Comparison of ENCODE assay signal across 30 cellular contexts in the genomic region with DNA sequence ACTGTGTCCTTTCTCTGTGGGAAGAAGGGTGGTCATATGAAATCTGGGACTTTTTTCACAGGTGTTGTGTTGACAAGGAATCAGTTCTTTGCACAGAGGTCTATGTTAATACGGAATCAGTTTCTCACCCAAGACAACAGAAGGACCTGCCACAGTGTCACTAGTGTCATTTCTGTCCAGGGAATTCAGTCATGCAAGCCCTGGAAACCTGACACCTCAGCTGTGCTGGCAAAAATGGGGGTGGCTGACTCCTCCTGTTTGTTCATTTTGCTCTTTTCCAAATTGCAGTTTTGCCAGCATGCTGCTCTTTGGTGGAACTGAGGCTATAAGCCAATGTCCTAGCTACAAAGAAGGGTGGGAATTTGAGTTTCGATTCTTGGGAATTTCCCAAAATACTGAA. TPM values are rescaled to one million over a fixed set of nuclear protein-coding genes. Genes with fewer than 3 reads are reported as not detected.
"Had no signal": no experiment of that assay in that cellular context is flagged by ENCODE, and none has a peak within 500 bp of the region (broad histone marks: within the 10 kb centered on the region; RNA-seq: fewer than 3 reads in every experiment).

No MANE protein-coding gene starts in this region.

- H3K9ac ChIP-seq: neural progenitor cell had no signal

- H2AFZ ChIP-seq: neural progenitor cell had no signal

- H3K4me2 ChIP-seq: neural progenitor cell had no signal

- H3K4me3 ChIP-seq: gastroesophageal sphincter, neural progenitor cell, right lobe of liver, skin epidermis, testis, transverse colon had no signal

- H3K36me3 Mint-ChIP-seq: activated CD4-positive, alpha-beta memory T cell treated with anti-CD3 and anti-CD28 coated beads for 36 hours; memory B cell; natural killer cell; neural progenitor cell had no signal

- ATAC-seq: activated T-helper 17 cell treated with anti-CD3 and anti-CD28 coated beads, Interleukin-2, amount 50 U/mL, for 72 hours; effector memory CD8-positive, alpha-beta T cell; gastroesophageal sphincter; left cardiac atrium; natural killer cell; right lobe of liver; stimulated activated naive CD8-positive, alpha-beta T cell treated with anti-CD3 and anti-CD28 coated beads, Interleukin-15, Interleukin-2, amounts not matched to agents 100 U/mL and 50 U/mL, for 24 hours; T-helper 17 cell had no signal

- H3K36me3 ChIP-seq: gastroesophageal sphincter, neural progenitor cell, right lobe of liver, transverse colon had no signal

- H3K27me3 ChIP-seq: gastroesophageal sphincter, neural progenitor cell, right lobe of liver, testis, transverse colon had no signal

- H3K9me3 ChIP-seq: gastroesophageal sphincter, right lobe of liver, testis, transverse colon had no signal

- H3K4me3 Mint-ChIP-seq: activated CD4-positive, alpha-beta memory T cell treated with anti-CD3 and anti-CD28 coated beads for 36 hours; activated CD4-positive, alpha-beta T cell treated with anti-CD3 and anti-CD28 coated beads, Interleukin-2, amount 10 ng/mL, durations not matched to agents 24 days and 14 days; activated T-cell treated with anti-CD3 and anti-CD28 coated beads, Interleukin-2, amount 50 U/mL, for 24 hours; activated T-helper 17 cell treated with anti-CD3 and anti-CD28 coated beads, Interleukin-2, amount 50 U/mL, for 72 hours; effector memory CD8-positive, alpha-beta T cell; memory B cell; natural killer cell; neural progenitor cell; T-helper 17 cell had no signal

- H3K27ac ChIP-seq: gastroesophageal sphincter, neural progenitor cell, right lobe of liver, skin epidermis, testis, transverse colon had no signal

- H3K27ac Mint-ChIP-seq: activated CD4-positive, alpha-beta memory T cell treated with anti-CD3 and anti-CD28 coated beads for 36 hours; activated CD4-positive, alpha-beta T cell treated with anti-CD3 and anti-CD28 coated beads, Interleukin-2, amount 10 ng/mL, durations not matched to agents 24 days and 14 days; activated T-cell treated with anti-CD3 and anti-CD28 coated beads, Interleukin-2, amount 50 U/mL, for 24 hours; activated T-helper 17 cell treated with anti-CD3 and anti-CD28 coated beads, Interleukin-2, amount 50 U/mL, for 72 hours; effector memory CD8-positive, alpha-beta T cell; memory B cell; natural killer cell; neural progenitor cell; progenitor cell of endocrine pancreas; T-helper 17 cell had no signal

- DNase-seq: activated CD4-positive, alpha-beta memory T cell treated with anti-CD3 and anti-CD28 coated beads for 36 hours; activated CD4-positive, alpha-beta T cell treated with anti-CD3 and anti-CD28 coated beads, Interleukin-2, amount 10 ng/mL, durations not matched to agents 24 days and 14 days; activated CD4-positive, CD25-positive, alpha-beta regulatory T cell treated with anti-CD3 and anti-CD28 coated beads, Interleukin-2, amount 50 U/mL, for 72 hours; activated CD8-positive, alpha-beta memory T cell treated with anti-CD3 and anti-CD28 coated beads, Interleukin-2, amount 50 U/mL, for 48 hours; activated gamma-delta T cell treated with Interleukin-2 at 50 U/mL for 16 hours; activated naive CD4-positive, alpha-beta T cell treated with anti-CD3 and anti-CD28 coated beads, Interleukin-2, amount 50 U/mL, for 16 hours; activated T-cell treated with anti-CD3 and anti-CD28 coated beads, Interleukin-2, amount 50 U/mL, for 24 hours; amniotic stem cell; cortex of kidney; effector memory CD8-positive, alpha-beta T cell; erythroblast; hippocampal formation; left cardiac atrium; natural killer cell; right lobe of liver; stimulated activated CD4-positive, alpha-beta T cell treated with anti-CD3 and anti-CD28 coated beads, Interleukin-12 subunit alpha, Interleukin-12 subunit beta, amount 100 ng/mL, for 4 hours; stimulated activated CD4-positive, alpha-beta T cell treated with anti-CD3 and anti-CD28 coated beads, Interleukin-4, amount 100 ng/mL, for 1 hour; stimulated activated naive CD8-positive, alpha-beta T cell treated with anti-CD3 and anti-CD28 coated beads, Interleukin-15, Interleukin-2, amounts not matched to agents 100 U/mL and 50 U/mL, for 24 hours; T-helper 17 cell; T1000; testis; transverse colon had no signal

- H3K4me1 Mint-ChIP-seq: activated CD4-positive, alpha-beta T cell treated with anti-CD3 and anti-CD28 coated beads, Interleukin-2, amount 10 ng/mL, durations not matched to agents 24 days and 14 days; activated T-helper 17 cell treated with anti-CD3 and anti-CD28 coated beads, Interleukin-2, amount 50 U/mL, for 72 hours; memory B cell; natural killer cell; neural progenitor cell; T-helper 17 cell had no signal

- H3K9me3 Mint-ChIP-seq: activated CD4-positive, alpha-beta memory T cell treated with anti-CD3 and anti-CD28 coated beads for 36 hours; activated CD4-positive, alpha-beta T cell treated with anti-CD3 and anti-CD28 coated beads, Interleukin-2, amount 10 ng/mL, durations not matched to agents 24 days and 14 days; activated T-cell treated with anti-CD3 and anti-CD28 coated beads, Interleukin-2, amount 50 U/mL, for 24 hours; activated T-helper 17 cell treated with anti-CD3 and anti-CD28 coated beads, Interleukin-2, amount 50 U/mL, for 72 hours; effector memory CD8-positive, alpha-beta T cell; memory B cell; natural killer cell; neural progenitor cell had no signal

- H3K4me1 ChIP-seq: gastroesophageal sphincter, neural progenitor cell, right lobe of liver, testis, transverse colon had no signal

RNA-seq across cellular contexts. Expression of gene HTR2A, which starts 50.1 kb away (rescaled TPM):
- total RNA-seq: activated CD4-positive, alpha-beta memory T cell treated with anti-CD3 and anti-CD28 coated beads for 36 hours; activated CD4-positive, alpha-beta T cell treated with anti-CD3 and anti-CD28 coated beads, Interleukin-2, amount 10 ng/mL, durations not matched to agents 24 days and 14 days; activated T-helper 17 cell treated with anti-CD3 and anti-CD28 coated beads, Interleukin-2, amount 50 U/mL, for 72 hours; natural killer cell; progenitor cell of endocrine pancreas; renal cortical epithelial cell; T-helper 17 cell had no signal
- polyA plus RNA-seq: keratinocyte had no signal
